Comparison of ENCODE assay signal across 1 cellular context in the genomic region with DNA sequence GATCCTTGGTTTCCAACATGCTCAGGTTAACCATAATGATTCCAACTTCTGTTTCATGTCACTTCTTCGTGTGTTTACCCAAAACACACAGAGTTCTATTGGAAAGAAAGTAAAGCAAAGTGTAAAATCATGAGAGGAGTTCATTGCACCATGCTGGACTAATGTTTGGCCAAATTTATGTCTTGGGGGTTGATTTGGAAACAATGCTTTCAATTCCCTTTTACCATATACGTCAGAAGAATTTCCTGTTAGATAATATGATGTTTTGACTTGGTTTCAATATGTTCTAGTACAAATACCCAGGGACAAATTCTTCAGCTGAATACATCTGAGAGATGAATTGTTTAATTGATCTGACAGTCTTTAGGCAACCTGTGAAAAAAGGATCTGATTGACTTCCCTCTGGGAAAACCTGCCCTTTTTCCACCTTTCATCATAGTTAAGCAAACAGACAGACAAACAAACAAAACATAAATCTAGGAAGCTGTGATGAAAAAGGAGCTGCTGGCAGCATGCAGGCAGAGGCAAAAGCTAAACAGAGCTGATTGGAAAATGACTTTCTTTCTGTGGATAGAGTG.
TF ChIP-seq lines count a peak whose summit lies in the region.

No MANE protein-coding gene starts in this region.

TF ChIP-seq in GM23338, 12 proteins besides CTCF, POLR2A, EP300 and RAD21:
- TF ChIP-seq, protein P1, sequence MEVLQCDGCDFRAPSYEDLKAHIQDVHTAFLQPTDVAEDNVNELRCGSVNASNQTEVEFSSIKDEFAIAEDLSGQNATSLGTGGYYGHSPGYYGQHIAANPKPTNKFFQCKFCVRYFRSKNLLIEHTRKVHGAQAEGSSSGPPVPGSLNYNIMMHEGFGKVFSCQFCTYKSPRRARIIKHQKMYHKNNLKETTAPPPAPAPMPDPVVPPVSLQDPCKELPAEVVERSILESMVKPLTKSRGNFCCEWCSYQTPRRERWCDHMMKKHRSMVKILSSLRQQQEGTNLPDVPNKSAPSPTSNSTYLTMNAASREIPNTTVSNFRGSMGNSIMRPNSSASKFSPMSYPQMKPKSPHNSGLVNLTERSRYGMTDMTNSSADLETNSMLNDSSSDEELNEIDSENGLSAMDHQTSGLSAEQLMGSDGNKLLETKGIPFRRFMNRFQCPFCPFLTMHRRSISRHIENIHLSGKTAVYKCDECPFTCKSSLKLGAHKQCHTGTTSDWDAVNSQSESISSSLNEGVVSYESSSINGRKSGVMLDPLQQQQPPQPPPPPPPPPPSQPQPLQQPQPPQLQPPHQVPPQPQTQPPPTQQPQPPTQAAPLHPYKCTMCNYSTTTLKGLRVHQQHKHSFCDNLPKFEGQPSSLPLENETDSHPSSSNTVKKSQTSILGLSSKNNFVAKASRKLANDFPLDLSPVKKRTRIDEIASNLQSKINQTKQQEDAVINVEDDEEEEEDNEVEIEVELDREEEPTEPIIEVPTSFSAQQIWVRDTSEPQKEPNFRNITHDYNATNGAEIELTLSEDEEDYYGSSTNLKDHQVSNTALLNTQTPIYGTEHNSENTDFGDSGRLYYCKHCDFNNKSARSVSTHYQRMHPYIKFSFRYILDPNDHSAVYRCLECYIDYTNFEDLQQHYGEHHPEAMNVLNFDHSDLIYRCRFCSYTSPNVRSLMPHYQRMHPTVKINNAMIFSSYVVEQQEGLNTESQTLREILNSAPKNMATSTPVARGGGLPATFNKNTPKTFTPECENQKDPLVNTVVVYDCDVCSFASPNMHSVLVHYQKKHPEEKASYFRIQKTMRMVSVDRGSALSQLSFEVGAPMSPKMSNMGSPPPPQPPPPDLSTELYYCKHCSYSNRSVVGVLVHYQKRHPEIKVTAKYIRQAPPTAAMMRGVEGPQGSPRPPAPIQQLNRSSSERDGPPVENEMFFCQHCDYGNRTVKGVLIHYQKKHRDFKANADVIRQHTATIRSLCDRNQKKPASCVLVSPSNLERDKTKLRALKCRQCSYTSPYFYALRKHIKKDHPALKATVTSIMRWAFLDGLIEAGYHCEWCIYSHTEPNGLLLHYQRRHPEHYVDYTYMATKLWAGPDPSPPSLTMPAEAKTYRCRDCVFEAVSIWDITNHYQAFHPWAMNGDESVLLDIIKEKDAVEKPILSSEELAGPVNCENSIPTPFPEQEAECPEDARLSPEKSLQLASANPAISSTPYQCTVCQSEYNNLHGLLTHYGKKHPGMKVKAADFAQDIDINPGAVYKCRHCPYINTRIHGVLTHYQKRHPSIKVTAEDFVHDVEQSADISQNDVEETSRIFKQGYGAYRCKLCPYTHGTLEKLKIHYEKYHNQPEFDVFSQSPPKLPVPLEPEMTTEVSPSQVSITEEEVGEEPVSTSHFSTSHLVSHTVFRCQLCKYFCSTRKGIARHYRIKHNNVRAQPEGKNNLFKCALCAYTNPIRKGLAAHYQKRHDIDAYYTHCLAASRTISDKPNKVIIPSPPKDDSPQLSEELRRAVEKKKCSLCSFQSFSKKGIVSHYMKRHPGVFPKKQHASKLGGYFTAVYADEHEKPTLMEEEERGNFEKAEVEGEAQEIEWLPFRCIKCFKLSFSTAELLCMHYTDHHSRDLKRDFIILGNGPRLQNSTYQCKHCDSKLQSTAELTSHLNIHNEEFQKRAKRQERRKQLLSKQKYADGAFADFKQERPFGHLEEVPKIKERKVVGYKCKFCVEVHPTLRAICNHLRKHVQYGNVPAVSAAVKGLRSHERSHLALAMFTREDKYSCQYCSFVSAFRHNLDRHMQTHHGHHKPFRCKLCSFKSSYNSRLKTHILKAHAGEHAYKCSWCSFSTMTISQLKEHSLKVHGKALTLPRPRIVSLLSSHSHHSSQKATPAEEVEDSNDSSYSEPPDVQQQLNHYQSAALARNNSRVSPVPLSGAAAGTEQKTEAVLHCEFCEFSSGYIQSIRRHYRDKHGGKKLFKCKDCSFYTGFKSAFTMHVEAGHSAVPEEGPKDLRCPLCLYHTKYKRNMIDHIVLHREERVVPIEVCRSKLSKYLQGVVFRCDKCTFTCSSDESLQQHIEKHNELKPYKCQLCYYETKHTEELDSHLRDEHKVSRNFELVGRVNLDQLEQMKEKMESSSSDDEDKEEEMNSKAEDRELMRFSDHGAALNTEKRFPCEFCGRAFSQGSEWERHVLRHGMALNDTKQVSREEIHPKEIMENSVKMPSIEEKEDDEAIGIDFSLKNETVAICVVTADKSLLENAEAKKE (CRISPR knock-in tag; IDR thresholded peaks at IDR 0.05): no peak
- TF ChIP-seq NANOG (IDR thresholded peaks at IDR 0.05; ENCODE audit: borderline replicate concordance) (no peak), CREB1 (CRISPR knock-in tag; IDR thresholded peaks at IDR 0.05; ENCODE audit: low read depth) (no peak), EZH2 (IDR thresholded peaks at IDR 0.05; ENCODE audit: low read depth, unreplicated experiment) (no peak), EZH2phosphoT487 (IDR thresholded peaks at IDR 0.05; ENCODE audit: unreplicated experiment) (no peak), ZNF114 (CRISPR knock-in tag; IDR thresholded peaks at IDR 0.05) (no peak), POLR2AphosphoS5 (IDR thresholded peaks at IDR 0.05; ENCODE audit: low read depth) (no peak), STAT1 (IDR thresholded peaks at IDR 0.05; ENCODE audit: unreplicated experiment) (no peak), JUNB (IDR thresholded peaks at IDR 0.05; ENCODE audit: unreplicated experiment) (no peak), ZNF331 (CRISPR knock-in tag; IDR thresholded peaks at IDR 0.05; ENCODE audit: low read depth) (no peak)
- TF ChIP-seq, protein P2, sequence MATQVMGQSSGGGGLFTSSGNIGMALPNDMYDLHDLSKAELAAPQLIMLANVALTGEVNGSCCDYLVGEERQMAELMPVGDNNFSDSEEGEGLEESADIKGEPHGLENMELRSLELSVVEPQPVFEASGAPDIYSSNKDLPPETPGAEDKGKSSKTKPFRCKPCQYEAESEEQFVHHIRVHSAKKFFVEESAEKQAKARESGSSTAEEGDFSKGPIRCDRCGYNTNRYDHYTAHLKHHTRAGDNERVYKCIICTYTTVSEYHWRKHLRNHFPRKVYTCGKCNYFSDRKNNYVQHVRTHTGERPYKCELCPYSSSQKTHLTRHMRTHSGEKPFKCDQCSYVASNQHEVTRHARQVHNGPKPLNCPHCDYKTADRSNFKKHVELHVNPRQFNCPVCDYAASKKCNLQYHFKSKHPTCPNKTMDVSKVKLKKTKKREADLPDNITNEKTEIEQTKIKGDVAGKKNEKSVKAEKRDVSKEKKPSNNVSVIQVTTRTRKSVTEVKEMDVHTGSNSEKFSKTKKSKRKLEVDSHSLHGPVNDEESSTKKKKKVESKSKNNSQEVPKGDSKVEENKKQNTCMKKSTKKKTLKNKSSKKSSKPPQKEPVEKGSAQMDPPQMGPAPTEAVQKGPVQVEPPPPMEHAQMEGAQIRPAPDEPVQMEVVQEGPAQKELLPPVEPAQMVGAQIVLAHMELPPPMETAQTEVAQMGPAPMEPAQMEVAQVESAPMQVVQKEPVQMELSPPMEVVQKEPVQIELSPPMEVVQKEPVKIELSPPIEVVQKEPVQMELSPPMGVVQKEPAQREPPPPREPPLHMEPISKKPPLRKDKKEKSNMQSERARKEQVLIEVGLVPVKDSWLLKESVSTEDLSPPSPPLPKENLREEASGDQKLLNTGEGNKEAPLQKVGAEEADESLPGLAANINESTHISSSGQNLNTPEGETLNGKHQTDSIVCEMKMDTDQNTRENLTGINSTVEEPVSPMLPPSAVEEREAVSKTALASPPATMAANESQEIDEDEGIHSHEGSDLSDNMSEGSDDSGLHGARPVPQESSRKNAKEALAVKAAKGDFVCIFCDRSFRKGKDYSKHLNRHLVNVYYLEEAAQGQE (IDR thresholded peaks at IDR 0.05; ENCODE audit: unreplicated experiment): no peak
- TF ChIP-seq, protein P3, sequence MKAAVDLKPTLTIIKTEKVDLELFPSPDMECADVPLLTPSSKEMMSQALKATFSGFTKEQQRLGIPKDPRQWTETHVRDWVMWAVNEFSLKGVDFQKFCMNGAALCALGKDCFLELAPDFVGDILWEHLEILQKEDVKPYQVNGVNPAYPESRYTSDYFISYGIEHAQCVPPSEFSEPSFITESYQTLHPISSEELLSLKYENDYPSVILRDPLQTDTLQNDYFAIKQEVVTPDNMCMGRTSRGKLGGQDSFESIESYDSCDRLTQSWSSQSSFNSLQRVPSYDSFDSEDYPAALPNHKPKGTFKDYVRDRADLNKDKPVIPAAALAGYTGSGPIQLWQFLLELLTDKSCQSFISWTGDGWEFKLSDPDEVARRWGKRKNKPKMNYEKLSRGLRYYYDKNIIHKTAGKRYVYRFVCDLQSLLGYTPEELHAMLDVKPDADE (IDR thresholded peaks at IDR 0.05): no peak
